ENCODE assay signal across 7 cellular contexts in genomic region chr4:165874072-165874798, GRCh38. TPM values are rescaled to one million over a fixed set of nuclear protein-coding genes. Genes with fewer than 3 reads are reported as not detected.
DNase-seq lines count a peak whose midpoint lies in the region; ATAC-seq and TF ChIP-seq lines count a peak whose summit lies in the region.

No MANE protein-coding gene starts in this region.

- H4K20me1 ChIP-seq in HCT116 (ENCODE audit: insufficient read depth) (no peaks in the 10 kb centered on the region), smooth muscle cell (ENCODE audit: low read depth) (no peaks in the 10 kb centered on the region)

- DNase-seq in HCT116 (ENCODE audit: low read depth, low spot score) (no peak), astrocyte of the cerebellum (ENCODE audit: low read depth) (no peak), smooth muscle cell (lab: John Stamatoyannopoulos, UW; ENCODE audit: unreplicated experiment) (no peak)

- peak overlapping the region; percentile 62 to 69 for H3K4me3 ChIP-seq in HCT116 (replicated peaks in 1 of 2; ENCODE audit: low read depth in 1 of 2, low read length in 2 of 2)
- H3K4me3 ChIP-seq in astrocyte of the cerebellum (ENCODE audit: low read depth, low read length) = peak overlapping the region; percentile 61
- peak overlapping the region; percentile 70 for H3K4me3 ChIP-seq in iPS-20b (ENCODE audit: low read length)
- peak overlapping the region; percentile 66 for H3K4me3 ChIP-seq in smooth muscle cell

- no peaks in the 10 kb centered on the region for H3K27me3 ChIP-seq in HCT116 (ENCODE audit: insufficient read depth, low read length)
- H3K27me3 ChIP-seq in iPS-20b (ENCODE audit: insufficient read depth, low read length) = peaks cover 75% of the 10 kb centered on the region
- H3K27me3 ChIP-seq in smooth muscle cell (ENCODE audit: low read depth) = peaks cover 78% of the 10 kb centered on the region

- H3K9me3 ChIP-seq in HCT116 (ENCODE audit: control insufficient read depth in 1 of 2, insufficient read depth in 1 of 2, low read depth in 1 of 2, low read length in 2 of 2) (no peaks in the 10 kb centered on the region), iPS-20b (ENCODE audit: insufficient read depth, low read depth, low read length) (no peaks in the 10 kb centered on the region), smooth muscle cell (replicated peaks; ENCODE audit: low read depth) (no peaks in the 10 kb centered on the region)

- intact Hi-C loops in HCT116 (cut with micrococcal nuclease) = no loop called here

- WGBS in smooth muscle cell (ENCODE audit: low lambda C conversion rate) = under 1% methylated on average over 20 of the region's 28 CpGs

- H3K79me2 ChIP-seq in HCT116 (ENCODE audit: insufficient read depth, low read length) = no peaks in the 10 kb centered on the region
- H3K79me2 ChIP-seq in smooth muscle cell (ENCODE audit: low read depth) = no peaks in the 10 kb centered on the region

- H3K4me1 ChIP-seq in HCT116 (ENCODE audit: control insufficient read depth in 1 of 2, insufficient read depth in 2 of 2, low read length in 2 of 2) = peaks cover 6 to 26% of the 10 kb centered on the region in 2 experiments; a peak in 3 of 4 replicates
- peaks cover 10% of the 10 kb centered on the region; the same call in 1 of the 2 replicates for H3K4me1 ChIP-seq in iPS-20b (ENCODE audit: insufficient read depth, low read length)
- H3K4me1 ChIP-seq in smooth muscle cell (ENCODE audit: low read depth) = peaks cover 17% of the 10 kb centered on the region

- peak overlapping the region; percentile 95 for H3K4me2 ChIP-seq in HCT116 (ENCODE audit: low read length)
- H3K4me2 ChIP-seq in smooth muscle cell = peak overlapping the region; percentile 99

- RAD21 ChIA-PET in HCT116 (lab: Charles Lee; ENCODE audit: low non-redundant PET in 1 of 2, low total read pairs in 2 of 2, uncharacterized antibody in 2 of 2, unreplicated experiment in 2 of 2) = interaction anchor here in 1 of 2 experiments (0.6 kb wide), 1 partner anchor 186 kb away, joined by 3 read pairs; no protein-coding TSS in a partner anchor

- H3F3A ChIP-seq in smooth muscle cell (ENCODE audit: low read depth) = no peaks in the 10 kb centered on the region

- H3K9ac ChIP-seq in HCT116 (ENCODE audit: low read length) (peak overlapping the region; percentile 48; the same call in 1 of the 2 replicates), iPS-20b (ENCODE audit: low read depth, low read length) (no peak overlapping the region), smooth muscle cell (ENCODE audit: low read depth) (no peak overlapping the region)

- TF ChIP-seq CTCF in HCT116 (IDR thresholded peaks at IDR 0.05 in 2 of 3, conservative IDR thresholded peaks at IDR 0.05 in 1 of 3; ENCODE audit: borderline replicate concordance in 1 of 3, insufficient read depth in 1 of 3, low read depth in 2 of 3, low read length in 2 of 3) (no peak), astrocyte of the cerebellum (IDR thresholded peaks at IDR 0.05; ENCODE audit: low read depth, low read length, missing control alignments) (no peak), smooth muscle cell (IDR thresholded peaks at IDR 0.05; ENCODE audit: borderline replicate concordance, insufficient read depth, poor library complexity, severe bottlenecking) (no peak)

- no peaks in the 10 kb centered on the region for H3K36me3 ChIP-seq in HCT116 (ENCODE audit: control insufficient read depth in 1 of 2, insufficient read depth in 2 of 2, low read length in 2 of 2)
- H3K36me3 ChIP-seq in iPS-20b (ENCODE audit: insufficient read depth, low read depth, low read length) = no peaks in the 10 kb centered on the region
- H3K36me3 ChIP-seq in smooth muscle cell (ENCODE audit: low read depth) = no peaks in the 10 kb centered on the region

- CTCF ChIA-PET in HCT116 (lab: Charles Lee) = no interaction called here

- 0 out of 2 replicates have a peak, but pooled peaks have one; percentile 1 for ATAC-seq in HCT116
- no peak for ATAC-seq in GM18519 (IDR thresholded peaks at IDR 0.05; ENCODE audit: low FRiP score, unreplicated experiment)
- ATAC-seq in HG03097 (IDR thresholded peaks at IDR 0.05; ENCODE audit: low FRiP score, unreplicated experiment) = no peak
- ATAC-seq in HG02798 (IDR thresholded peaks at IDR 0.05; ENCODE audit: poor library complexity, unreplicated experiment) = no peak

- no peaks in the 10 kb centered on the region for H3K9me2 ChIP-seq in HCT116 (ENCODE audit: insufficient read depth)

- BruUV-seq in HCT116 (replicated peaks; lab: Mats Ljungman, UMichigan) = no TSS peak

- TF ChIP-seq POLR2A in HCT116 (IDR thresholded peaks at IDR 0.05; ENCODE audit: borderline replicate concordance, extremely low read depth, insufficient read depth, insufficient read length) = no peak

- peak overlapping the region; percentile 38 for H2AFZ ChIP-seq in HCT116 (ENCODE audit: low read depth, low read length, poor library complexity, severe bottlenecking)
- H2AFZ ChIP-seq in smooth muscle cell (ENCODE audit: low read depth) = peak overlapping the region; percentile 95

- no peak for TF ChIP-seq RAD21 in HCT116 (IDR thresholded peaks at IDR 0.05; ENCODE audit: low read depth)

- POLR2A ChIA-PET in HCT116 (lab: Charles Lee) = interaction anchor here (2.5 kb wide), 1 partner anchor 13 kb away, joined by 7 read pairs; no protein-coding TSS in a partner anchor

- no peak overlapping the region for H3K27ac ChIP-seq in HCT116 (ENCODE audit: low read depth, low read length)
- no peak overlapping the region for H3K27ac ChIP-seq in iPS-20b (ENCODE audit: low read length)
- no peak overlapping the region for H3K27ac ChIP-seq in smooth muscle cell (ENCODE audit: low read depth)

- in situ Hi-C loops in astrocyte of the cerebellum (cut with HindIII; ENCODE audit: low sequenced_read_pairs) = no loop called here

TF ChIP-seq in HCT116, 20 proteins besides CTCF, POLR2A, EP300 and RAD21 (continues in another document):
- TF ChIP-seq, protein P1, sequence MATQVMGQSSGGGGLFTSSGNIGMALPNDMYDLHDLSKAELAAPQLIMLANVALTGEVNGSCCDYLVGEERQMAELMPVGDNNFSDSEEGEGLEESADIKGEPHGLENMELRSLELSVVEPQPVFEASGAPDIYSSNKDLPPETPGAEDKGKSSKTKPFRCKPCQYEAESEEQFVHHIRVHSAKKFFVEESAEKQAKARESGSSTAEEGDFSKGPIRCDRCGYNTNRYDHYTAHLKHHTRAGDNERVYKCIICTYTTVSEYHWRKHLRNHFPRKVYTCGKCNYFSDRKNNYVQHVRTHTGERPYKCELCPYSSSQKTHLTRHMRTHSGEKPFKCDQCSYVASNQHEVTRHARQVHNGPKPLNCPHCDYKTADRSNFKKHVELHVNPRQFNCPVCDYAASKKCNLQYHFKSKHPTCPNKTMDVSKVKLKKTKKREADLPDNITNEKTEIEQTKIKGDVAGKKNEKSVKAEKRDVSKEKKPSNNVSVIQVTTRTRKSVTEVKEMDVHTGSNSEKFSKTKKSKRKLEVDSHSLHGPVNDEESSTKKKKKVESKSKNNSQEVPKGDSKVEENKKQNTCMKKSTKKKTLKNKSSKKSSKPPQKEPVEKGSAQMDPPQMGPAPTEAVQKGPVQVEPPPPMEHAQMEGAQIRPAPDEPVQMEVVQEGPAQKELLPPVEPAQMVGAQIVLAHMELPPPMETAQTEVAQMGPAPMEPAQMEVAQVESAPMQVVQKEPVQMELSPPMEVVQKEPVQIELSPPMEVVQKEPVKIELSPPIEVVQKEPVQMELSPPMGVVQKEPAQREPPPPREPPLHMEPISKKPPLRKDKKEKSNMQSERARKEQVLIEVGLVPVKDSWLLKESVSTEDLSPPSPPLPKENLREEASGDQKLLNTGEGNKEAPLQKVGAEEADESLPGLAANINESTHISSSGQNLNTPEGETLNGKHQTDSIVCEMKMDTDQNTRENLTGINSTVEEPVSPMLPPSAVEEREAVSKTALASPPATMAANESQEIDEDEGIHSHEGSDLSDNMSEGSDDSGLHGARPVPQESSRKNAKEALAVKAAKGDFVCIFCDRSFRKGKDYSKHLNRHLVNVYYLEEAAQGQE (IDR thresholded peaks at IDR 0.05; ENCODE audit: low read depth) = no peak
- TF ChIP-seq MAX (IDR thresholded peaks at IDR 0.05) (no peak), SIN3A (IDR thresholded peaks at IDR 0.05; ENCODE audit: low read depth) (no peak), ZFX (IDR thresholded peaks at IDR 0.05) (no peak), EGR1 (IDR thresholded peaks at IDR 0.05; ENCODE audit: low read depth) (no peak), ATF3 (IDR thresholded peaks at IDR 0.05) (no peak), EZH2 (IDR thresholded peaks at IDR 0.05) (no peak), CEBPB (IDR thresholded peaks at IDR 0.05; ENCODE audit: low read depth) (no peak), CBX3 (IDR thresholded peaks at IDR 0.05; ENCODE audit: low read depth) (no peak), ZNF274 (IDR thresholded peaks at IDR 0.05; ENCODE audit: low read depth, low read length) (no peak), FOSL1 (IDR thresholded peaks at IDR 0.05; ENCODE audit: low read depth) (no peak), YY1 (IDR thresholded peaks at IDR 0.05; ENCODE audit: extremely low read depth, insufficient replicate concordance, low read depth, low read length) (no peak), SP1 (IDR thresholded peaks at IDR 0.05; ENCODE audit: low read depth) (no peak)
- TF ChIP-seq, protein P2, sequence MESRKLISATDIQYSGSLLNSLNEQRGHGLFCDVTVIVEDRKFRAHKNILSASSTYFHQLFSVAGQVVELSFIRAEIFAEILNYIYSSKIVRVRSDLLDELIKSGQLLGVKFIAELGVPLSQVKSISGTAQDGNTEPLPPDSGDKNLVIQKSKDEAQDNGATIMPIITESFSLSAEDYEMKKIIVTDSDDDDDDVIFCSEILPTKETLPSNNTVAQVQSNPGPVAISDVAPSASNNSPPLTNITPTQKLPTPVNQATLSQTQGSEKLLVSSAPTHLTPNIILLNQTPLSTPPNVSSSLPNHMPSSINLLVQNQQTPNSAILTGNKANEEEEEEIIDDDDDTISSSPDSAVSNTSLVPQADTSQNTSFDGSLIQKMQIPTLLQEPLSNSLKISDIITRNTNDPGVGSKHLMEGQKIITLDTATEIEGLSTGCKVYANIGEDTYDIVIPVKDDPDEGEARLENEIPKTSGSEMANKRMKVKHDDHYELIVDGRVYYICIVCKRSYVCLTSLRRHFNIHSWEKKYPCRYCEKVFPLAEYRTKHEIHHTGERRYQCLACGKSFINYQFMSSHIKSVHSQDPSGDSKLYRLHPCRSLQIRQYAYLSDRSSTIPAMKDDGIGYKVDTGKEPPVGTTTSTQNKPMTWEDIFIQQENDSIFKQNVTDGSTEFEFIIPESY (IDR thresholded peaks at IDR 0.05; ENCODE audit: extremely low read depth, insufficient replicate concordance, low read length) = no peak

RNA-seq across cellular contexts. Expression of gene TLL1, which starts 1.2 kb away (rescaled TPM):
- total RNA-seq in HCT116 (2021; ENCODE audit: unreplicated experiment) (0.37 TPM), smooth muscle cell (2.8 and 13.6 TPM in 2 replicates)
- polyA plus RNA-seq in HCT116 (2012) = 0.07 and 0.25 TPM in 2 replicates
- polyA plus RNA-seq in smooth muscle cell = 0.16 and 0.87 TPM in 2 replicates
